1 cellular context compared by ENCODE assay signal in genomic region chr1:43008425-43009108, GRCh38.
TF ChIP-seq lines count a peak whose summit lies in the region.

No MANE protein-coding gene starts in this region.

TF ChIP-seq in Ishikawa, 13 proteins besides CTCF, POLR2A, EP300 and RAD21 (continued from another document):
- TF ChIP-seq CEBPB (IDR thresholded peaks at IDR 0.05): peak; percentile 11; the same call in 1 of the 2 replicates
